In the genomic region with DNA sequence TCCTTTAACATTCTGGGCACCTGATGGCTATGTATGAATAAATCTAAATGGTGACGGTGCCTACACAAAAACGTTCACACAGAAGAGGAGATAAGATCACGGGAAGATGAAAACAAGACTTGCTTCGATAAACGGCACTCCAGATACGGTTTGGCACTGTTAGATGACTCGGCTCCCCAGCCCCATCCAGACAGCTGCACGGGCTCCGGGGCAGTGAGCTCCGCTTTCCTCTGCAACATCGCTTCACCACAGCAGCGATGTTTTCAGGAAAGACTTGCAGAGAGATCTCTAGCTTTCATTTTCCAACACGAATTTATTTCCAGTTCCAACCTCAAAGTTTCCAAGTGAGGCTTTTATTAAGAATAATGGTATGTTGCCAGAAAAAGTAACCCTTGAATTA, we compare ENCODE assay signal across 10 cellular contexts.
DNase-seq lines count a peak whose midpoint lies in the region; ATAC-seq and TF ChIP-seq lines count a peak whose summit lies in the region.
"Had no signal": no experiment of that assay in that cellular context is flagged by ENCODE, and none has a peak within 500 bp of the region (broad histone marks: within the 10 kb centered on the region; RNA-seq: fewer than 3 reads in every experiment).

No MANE protein-coding gene starts in this region.

- TF ChIP-seq POLR2A in vagina (IDR thresholded peaks at IDR 0.05), result no peak

- no peak overlapping the region for H3K23ac ChIP-seq in mesendoderm (ENCODE audit: low read length)

- no peak for DNase-seq in natural killer cell treated with Interleukin-12 subunit alpha and Interleukin-12 subunit beta and Interleukin-15 and Interleukin-18, amount 100 ng/mL, for 72 hours (ENCODE audit: low spot score)
- DNase-seq in natural killer cell (no peak), mesendoderm (no peak), vagina (ENCODE audit: extremely low spot score in 2 of 2) (no peak), Ammon's horn (ENCODE audit: low spot score) (no peak), C1 segment of cervical spinal cord (lab: John Stamatoyannopoulos, UW) (no peak), glomerular visceral epithelial cell (ENCODE audit: extremely low spot score) (no peak)
- peak in 1 of 2 donors; percentile 14 for DNase-seq in activated T-cell treated with anti-CD3 and anti-CD28 coated beads, Interleukin-2, amount 50 U/mL, for 72 hours

- peak overlapping the region; percentile 30 for H2AK5ac ChIP-seq in mesendoderm (ENCODE audit: low read length)

- ATAC-seq in natural killer cell treated with Interleukin-12 subunit alpha and Interleukin-12 subunit beta and Interleukin-15 and Interleukin-18, amount 100 ng/mL, for 72 hours, result no peak
- ATAC-seq in natural killer cell, result no peak
- ATAC-seq in activated T-cell treated with anti-CD3 and anti-CD28 coated beads, Interleukin-2, amount 50 U/mL, for 72 hours (replicated peaks in 1 of 2), result peak; percentile 47 to 69
- ATAC-seq: WTC11 had no signal

- H3K9me3 Mint-ChIP-seq in natural killer cell treated with Interleukin-12 subunit alpha and Interleukin-12 subunit beta and Interleukin-15 and Interleukin-18, amount 100 ng/mL, for 72 hours, result no peaks in the 10 kb centered on the region
- no peaks in the 10 kb centered on the region for H3K9me3 Mint-ChIP-seq in natural killer cell
- H3K9me3 Mint-ChIP-seq in activated T-cell treated with anti-CD3 and anti-CD28 coated beads, Interleukin-2, amount 50 U/mL, for 72 hours, result peaks cover 0 to 2% of the 10 kb centered on the region in 2 donors
- H3K9me3 Mint-ChIP-seq: WTC11 had no signal

- H3K4me3 Mint-ChIP-seq in natural killer cell treated with Interleukin-12 subunit alpha and Interleukin-12 subunit beta and Interleukin-15 and Interleukin-18, amount 100 ng/mL, for 72 hours, result peak overlapping the region; percentile 11
- H3K4me3 Mint-ChIP-seq in natural killer cell, result no peak overlapping the region
- H3K4me3 Mint-ChIP-seq in activated T-cell treated with anti-CD3 and anti-CD28 coated beads, Interleukin-2, amount 50 U/mL, for 72 hours, result peak overlapping the region; percentile 67 to 78
- H3K4me3 Mint-ChIP-seq: WTC11 had no signal

- H3K27ac ChIP-seq in mesendoderm (ENCODE audit: low read depth, low read length), result no peak overlapping the region
- H3K27ac ChIP-seq in vagina, result no peak overlapping the region
- H3K27ac ChIP-seq: prostate gland had no signal

- H3K9me3 ChIP-seq in vagina, result no peaks in the 10 kb centered on the region
- H3K9me3 ChIP-seq: prostate gland had no signal

- no peak overlapping the region for H3K4me2 ChIP-seq in mesendoderm (ENCODE audit: low read length)

- H3K27me3 ChIP-seq in mesendoderm (ENCODE audit: insufficient read depth, low read length, poor library complexity) (no peaks in the 10 kb centered on the region), vagina (no peaks in the 10 kb centered on the region)

- no peaks in the 10 kb centered on the region for H3K79me2 ChIP-seq in mesendoderm (ENCODE audit: control insufficient read depth, insufficient read depth, low read length)

- intact Hi-C loops in natural killer cell (cut with micrococcal nuclease) (no loop called here), vagina (cut with DNase I) (no loop called here)

- H3K27ac Mint-ChIP-seq in natural killer cell treated with Interleukin-12 subunit alpha and Interleukin-12 subunit beta and Interleukin-15 and Interleukin-18, amount 100 ng/mL, for 72 hours, result no peak overlapping the region
- no peak overlapping the region for H3K27ac Mint-ChIP-seq in natural killer cell
- H3K27ac Mint-ChIP-seq in activated T-cell treated with anti-CD3 and anti-CD28 coated beads, Interleukin-2, amount 50 U/mL, for 72 hours, result no peak overlapping the region
- H3K27ac Mint-ChIP-seq: WTC11 had no signal

- H3K4me1 Mint-ChIP-seq in natural killer cell treated with Interleukin-12 subunit alpha and Interleukin-12 subunit beta and Interleukin-15 and Interleukin-18, amount 100 ng/mL, for 72 hours (ENCODE audit: low read depth in 2 of 2), result peaks cover 9 to 11% of the 10 kb centered on the region in 2 donors
- peaks cover 0 to 11% of the 10 kb centered on the region in 2 donors for H3K4me1 Mint-ChIP-seq in natural killer cell
- H3K4me1 Mint-ChIP-seq in activated T-cell treated with anti-CD3 and anti-CD28 coated beads, Interleukin-2, amount 50 U/mL, for 72 hours (ENCODE audit: low read depth), result peaks cover 22% of the 10 kb centered on the region

- H3K9ac ChIP-seq in mesendoderm (ENCODE audit: low read length), result no peak overlapping the region

- H4K8ac ChIP-seq in mesendoderm (ENCODE audit: low read depth, low read length), result no peak overlapping the region

- no peak overlapping the region for H3K56ac ChIP-seq in mesendoderm (ENCODE audit: low read length)

- H4K5ac ChIP-seq in mesendoderm (ENCODE audit: low read length), result no peak overlapping the region

- no CpG with 5 or more reads among the region's 13 CpGs for WGBS in mesendoderm (ENCODE audit: extremely low coverage, insufficient coverage, low lambda C conversion rate)

- no peak overlapping the region for H2BK120ac ChIP-seq in mesendoderm (ENCODE audit: low read depth, low read length)

- no peaks in the 10 kb centered on the region for H3K36me3 ChIP-seq in mesendoderm (ENCODE audit: control insufficient read depth, insufficient read depth, low read length)
- H3K36me3 ChIP-seq in vagina, result no peaks in the 10 kb centered on the region
- H3K36me3 ChIP-seq: prostate gland had no signal

- no peak overlapping the region for H3K4ac ChIP-seq in mesendoderm (ENCODE audit: low read depth, low read length)

- no peak overlapping the region for H3K4me3 ChIP-seq in mesendoderm (ENCODE audit: low read length)
- peak overlapping the region; percentile 3 to 24 for H3K4me3 ChIP-seq in vagina
- H3K4me3 ChIP-seq: prostate gland had no signal

- H3K27me3 Mint-ChIP-seq in natural killer cell treated with Interleukin-12 subunit alpha and Interleukin-12 subunit beta and Interleukin-15 and Interleukin-18, amount 100 ng/mL, for 72 hours, result peaks cover 29 to 37% of the 10 kb centered on the region in 2 donors
- H3K27me3 Mint-ChIP-seq in natural killer cell (ENCODE audit: low read depth in 2 of 2), result peaks cover 29 to 37% of the 10 kb centered on the region in 2 donors
- H3K27me3 Mint-ChIP-seq in activated T-cell treated with anti-CD3 and anti-CD28 coated beads, Interleukin-2, amount 50 U/mL, for 72 hours (ENCODE audit: low read depth), result peaks cover 54% of the 10 kb centered on the region

- TF ChIP-seq CTCF in natural killer cell (IDR thresholded peaks at IDR 0.05) (no peak), vagina (IDR thresholded peaks at IDR 0.05) (no peak)

- no peaks in the 10 kb centered on the region for H3K36me3 Mint-ChIP-seq in natural killer cell treated with Interleukin-12 subunit alpha and Interleukin-12 subunit beta and Interleukin-15 and Interleukin-18, amount 100 ng/mL, for 72 hours
- no peaks in the 10 kb centered on the region for H3K36me3 Mint-ChIP-seq in natural killer cell
- H3K36me3 Mint-ChIP-seq in activated T-cell treated with anti-CD3 and anti-CD28 coated beads, Interleukin-2, amount 50 U/mL, for 72 hours (ENCODE audit: insufficient read depth in 2 of 2), result no peaks in the 10 kb centered on the region
- H3K36me3 Mint-ChIP-seq: WTC11 had no signal

- no peak overlapping the region for H3K18ac ChIP-seq in mesendoderm (ENCODE audit: low read length)

- no peaks in the 10 kb centered on the region for H3K4me1 ChIP-seq in mesendoderm (ENCODE audit: control insufficient read depth, low read depth, low read length)
- no peaks in the 10 kb centered on the region for H3K4me1 ChIP-seq in vagina
- H3K4me1 ChIP-seq: prostate gland had no signal

- H3K79me1 ChIP-seq in mesendoderm (ENCODE audit: low read length), result no peaks in the 10 kb centered on the region

- no peak overlapping the region for H2BK15ac ChIP-seq in mesendoderm (replicated peaks; ENCODE audit: low read depth)

- H2BK5ac ChIP-seq in mesendoderm (ENCODE audit: low read length), result no peak overlapping the region

Comparison
In these comparisons a context has a peak if more than half of its experiments do, and no peak if none do; other contexts are left out.
1. ATAC-seq: peak in activated T-cell treated with anti-CD3 and anti-CD28 coated beads, Interleukin-2, amount 50 U/mL, for 72 hours (2 of 2); none in natural killer cell treated with Interleukin-12 subunit alpha and Interleukin-12 subunit beta and Interleukin-15 and Interleukin-18, amount 100 ng/mL, for 72 hours (0 of 2) and natural killer cell (0 of 3).